In the genomic region with DNA sequence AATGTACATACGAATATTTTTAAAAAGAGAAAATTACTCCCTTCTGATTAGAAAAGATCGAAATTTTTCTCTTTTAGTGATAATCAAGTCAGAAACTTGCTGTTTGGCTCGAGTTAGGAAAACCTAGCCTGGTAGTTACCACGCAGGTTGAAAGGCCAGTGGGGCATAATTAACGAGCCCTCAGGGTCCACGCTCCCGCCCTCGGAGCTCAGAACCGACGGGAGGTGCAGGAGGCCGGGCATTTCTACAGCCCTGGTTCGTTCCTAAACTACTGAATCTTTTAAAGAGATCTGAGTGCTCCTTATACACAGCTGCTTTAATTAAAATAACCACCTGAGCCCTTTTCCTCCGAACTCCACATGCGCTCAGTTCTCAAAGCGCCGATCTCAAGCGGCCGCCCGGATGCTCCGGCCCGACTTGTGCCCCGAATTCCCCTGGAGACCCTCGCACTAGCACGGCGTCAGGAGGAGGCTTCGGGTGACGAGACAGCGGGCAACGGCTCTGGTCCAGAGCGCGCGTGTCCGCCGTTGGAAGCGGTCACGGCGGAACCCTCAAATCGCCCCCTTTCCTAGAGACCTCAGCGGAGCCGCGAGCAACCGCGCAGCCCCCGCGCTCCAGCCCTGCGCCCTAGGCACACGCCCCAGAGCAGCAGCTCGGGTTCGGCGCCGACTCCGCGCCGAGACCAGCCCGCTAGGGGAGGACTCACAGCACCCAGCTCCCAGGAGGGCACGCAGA, we compare ENCODE assay signal across 1 cellular context.
TF ChIP-seq lines count a peak whose summit lies in the region.

No MANE protein-coding gene starts in this region.

TF ChIP-seq in GM12878, 131 proteins besides CTCF, POLR2A, EP300 and RAD21 (continued from another document):
- TF ChIP-seq, protein P1, sequence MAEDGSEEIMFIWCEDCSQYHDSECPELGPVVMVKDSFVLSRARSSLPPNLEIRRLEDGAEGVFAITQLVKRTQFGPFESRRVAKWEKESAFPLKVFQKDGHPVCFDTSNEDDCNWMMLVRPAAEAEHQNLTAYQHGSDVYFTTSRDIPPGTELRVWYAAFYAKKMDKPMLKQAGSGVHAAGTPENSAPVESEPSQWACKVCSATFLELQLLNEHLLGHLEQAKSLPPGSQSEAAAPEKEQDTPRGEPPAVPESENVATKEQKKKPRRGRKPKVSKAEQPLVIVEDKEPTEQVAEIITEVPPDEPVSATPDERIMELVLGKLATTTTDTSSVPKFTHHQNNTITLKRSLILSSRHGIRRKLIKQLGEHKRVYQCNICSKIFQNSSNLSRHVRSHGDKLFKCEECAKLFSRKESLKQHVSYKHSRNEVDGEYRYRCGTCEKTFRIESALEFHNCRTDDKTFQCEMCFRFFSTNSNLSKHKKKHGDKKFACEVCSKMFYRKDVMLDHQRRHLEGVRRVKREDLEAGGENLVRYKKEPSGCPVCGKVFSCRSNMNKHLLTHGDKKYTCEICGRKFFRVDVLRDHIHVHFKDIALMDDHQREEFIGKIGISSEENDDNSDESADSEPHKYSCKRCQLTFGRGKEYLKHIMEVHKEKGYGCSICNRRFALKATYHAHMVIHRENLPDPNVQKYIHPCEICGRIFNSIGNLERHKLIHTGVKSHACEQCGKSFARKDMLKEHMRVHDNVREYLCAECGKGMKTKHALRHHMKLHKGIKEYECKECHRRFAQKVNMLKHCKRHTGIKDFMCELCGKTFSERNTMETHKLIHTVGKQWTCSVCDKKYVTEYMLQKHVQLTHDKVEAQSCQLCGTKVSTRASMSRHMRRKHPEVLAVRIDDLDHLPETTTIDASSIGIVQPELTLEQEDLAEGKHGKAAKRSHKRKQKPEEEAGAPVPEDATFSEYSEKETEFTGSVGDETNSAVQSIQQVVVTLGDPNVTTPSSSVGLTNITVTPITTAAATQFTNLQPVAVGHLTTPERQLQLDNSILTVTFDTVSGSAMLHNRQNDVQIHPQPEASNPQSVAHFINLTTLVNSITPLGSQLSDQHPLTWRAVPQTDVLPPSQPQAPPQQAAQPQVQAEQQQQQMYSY (CRISPR knock-in tag; IDR thresholded peaks at IDR 0.05): no peak
- TF ChIP-seq POLR2AphosphoS2 (IDR thresholded peaks at IDR 0.05; ENCODE audit: low read depth, low read length) (no peak), NR2C1 (IDR thresholded peaks at IDR 0.05) (no peak), BHLHE40 (IDR thresholded peaks at IDR 0.05; ENCODE audit: borderline replicate concordance in 1 of 2, low read depth in 2 of 2, low read length in 1 of 2) (no peak)
- TF ChIP-seq, protein P2, sequence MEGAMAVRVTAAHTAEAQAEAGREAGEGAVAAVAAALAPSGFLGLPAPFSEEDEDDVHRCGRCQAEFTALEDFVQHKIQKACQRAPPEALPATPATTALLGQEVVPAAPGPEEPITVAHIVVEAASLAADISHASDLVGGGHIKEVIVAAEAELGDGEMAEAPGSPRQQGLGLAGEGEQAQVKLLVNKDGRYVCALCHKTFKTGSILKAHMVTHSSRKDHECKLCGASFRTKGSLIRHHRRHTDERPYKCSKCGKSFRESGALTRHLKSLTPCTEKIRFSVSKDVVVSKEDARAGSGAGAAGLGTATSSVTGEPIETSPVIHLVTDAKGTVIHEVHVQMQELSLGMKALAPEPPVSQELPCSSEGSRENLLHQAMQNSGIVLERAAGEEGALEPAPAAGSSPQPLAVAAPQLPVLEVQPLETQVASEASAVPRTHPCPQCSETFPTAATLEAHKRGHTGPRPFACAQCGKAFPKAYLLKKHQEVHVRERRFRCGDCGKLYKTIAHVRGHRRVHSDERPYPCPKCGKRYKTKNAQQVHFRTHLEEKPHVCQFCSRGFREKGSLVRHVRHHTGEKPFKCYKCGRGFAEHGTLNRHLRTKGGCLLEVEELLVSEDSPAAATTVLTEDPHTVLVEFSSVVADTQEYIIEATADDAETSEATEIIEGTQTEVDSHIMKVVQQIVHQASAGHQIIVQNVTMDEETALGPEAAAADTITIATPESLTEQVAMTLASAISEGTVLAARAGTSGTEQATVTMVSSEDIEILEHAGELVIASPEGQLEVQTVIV (IDR thresholded peaks at IDR 0.05; ENCODE audit: borderline replicate concordance, partially characterized antibody): no peak
